Comparison of ENCODE assay signal across 1 cellular context in the genomic region with DNA sequence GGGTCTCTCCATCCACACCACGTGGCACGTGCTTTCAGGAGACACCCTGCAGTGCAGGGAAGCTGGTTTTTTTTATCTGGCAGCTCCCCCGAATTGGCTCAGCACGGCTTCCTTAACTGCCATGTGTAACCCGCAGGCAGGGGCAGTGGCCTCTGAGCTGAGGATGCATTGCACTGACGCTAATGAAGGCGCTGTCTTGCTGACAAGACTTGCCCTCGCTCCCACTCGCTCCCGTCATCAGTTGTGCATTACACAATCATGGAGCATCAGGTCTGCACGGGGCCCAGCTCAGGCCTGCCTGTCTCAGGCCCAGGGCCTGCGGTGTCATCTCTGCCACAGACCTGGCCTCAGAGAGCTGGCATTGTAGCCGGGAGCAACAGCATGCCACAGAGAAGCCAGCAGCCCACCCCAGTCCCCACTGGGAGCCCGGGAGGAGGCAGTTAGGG.
TF ChIP-seq lines count a peak whose summit lies in the region.

No MANE protein-coding gene starts in this region.

TF ChIP-seq in HepG2, 621 proteins besides CTCF, POLR2A, EP300 and RAD21 (continued from another document):
- TF ChIP-seq, protein P1, sequence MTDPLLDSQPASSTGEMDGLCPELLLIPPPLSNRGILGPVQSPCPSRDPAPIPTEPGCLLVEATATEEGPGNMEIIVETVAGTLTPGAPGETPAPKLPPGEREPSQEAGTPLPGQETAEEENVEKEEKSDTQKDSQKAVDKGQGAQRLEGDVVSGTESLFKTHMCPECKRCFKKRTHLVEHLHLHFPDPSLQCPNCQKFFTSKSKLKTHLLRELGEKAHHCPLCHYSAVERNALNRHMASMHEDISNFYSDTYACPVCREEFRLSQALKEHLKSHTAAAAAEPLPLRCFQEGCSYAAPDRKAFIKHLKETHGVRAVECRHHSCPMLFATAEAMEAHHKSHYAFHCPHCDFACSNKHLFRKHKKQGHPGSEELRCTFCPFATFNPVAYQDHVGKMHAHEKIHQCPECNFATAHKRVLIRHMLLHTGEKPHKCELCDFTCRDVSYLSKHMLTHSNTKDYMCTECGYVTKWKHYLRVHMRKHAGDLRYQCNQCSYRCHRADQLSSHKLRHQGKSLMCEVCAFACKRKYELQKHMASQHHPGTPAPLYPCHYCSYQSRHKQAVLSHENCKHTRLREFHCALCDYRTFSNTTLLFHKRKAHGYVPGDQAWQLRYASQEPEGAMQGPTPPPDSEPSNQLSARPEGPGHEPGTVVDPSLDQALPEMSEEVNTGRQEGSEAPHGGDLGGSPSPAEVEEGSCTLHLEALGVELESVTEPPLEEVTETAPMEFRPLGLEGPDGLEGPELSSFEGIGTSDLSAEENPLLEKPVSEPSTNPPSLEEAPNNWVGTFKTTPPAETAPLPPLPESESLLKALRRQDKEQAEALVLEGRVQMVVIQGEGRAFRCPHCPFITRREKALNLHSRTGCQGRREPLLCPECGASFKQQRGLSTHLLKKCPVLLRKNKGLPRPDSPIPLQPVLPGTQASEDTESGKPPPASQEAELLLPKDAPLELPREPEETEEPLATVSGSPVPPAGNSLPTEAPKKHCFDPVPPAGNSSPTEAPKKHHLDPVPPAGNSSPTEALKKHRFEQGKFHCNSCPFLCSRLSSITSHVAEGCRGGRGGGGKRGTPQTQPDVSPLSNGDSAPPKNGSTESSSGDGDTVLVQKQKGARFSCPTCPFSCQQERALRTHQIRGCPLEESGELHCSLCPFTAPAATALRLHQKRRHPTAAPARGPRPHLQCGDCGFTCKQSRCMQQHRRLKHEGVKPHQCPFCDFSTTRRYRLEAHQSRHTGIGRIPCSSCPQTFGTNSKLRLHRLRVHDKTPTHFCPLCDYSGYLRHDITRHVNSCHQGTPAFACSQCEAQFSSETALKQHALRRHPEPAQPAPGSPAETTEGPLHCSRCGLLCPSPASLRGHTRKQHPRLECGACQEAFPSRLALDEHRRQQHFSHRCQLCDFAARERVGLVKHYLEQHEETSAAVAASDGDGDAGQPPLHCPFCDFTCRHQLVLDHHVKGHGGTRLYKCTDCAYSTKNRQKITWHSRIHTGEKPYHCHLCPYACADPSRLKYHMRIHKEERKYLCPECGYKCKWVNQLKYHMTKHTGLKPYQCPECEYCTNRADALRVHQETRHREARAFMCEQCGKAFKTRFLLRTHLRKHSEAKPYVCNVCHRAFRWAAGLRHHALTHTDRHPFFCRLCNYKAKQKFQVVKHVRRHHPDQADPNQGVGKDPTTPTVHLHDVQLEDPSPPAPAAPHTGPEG (CRISPR knock-in tag; IDR thresholded peaks at IDR 0.05): no peak
- no peak for TF ChIP-seq PLRG1 (conservative IDR thresholded peaks at IDR 0.05)
